In the genomic region with DNA sequence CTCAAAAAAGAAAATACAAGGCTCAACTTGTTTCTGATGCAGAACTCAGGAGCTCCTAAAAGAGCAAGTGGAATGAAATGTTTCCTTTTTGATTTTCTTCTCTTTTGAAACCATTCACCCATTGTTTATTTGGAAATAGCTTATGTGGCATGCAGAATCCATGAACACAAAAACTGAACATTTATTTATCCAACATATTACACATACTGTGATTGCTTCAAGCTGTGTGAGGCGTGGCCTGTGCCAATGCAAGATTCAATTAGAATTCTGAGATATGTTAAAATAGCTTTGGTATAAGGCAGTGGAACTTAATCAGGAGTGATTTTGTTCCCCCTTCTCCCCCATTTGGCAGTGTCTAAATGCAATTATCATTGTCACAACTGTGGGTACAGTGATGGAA, we compare ENCODE assay signal across 24 cellular contexts.
"Had no signal": no experiment of that assay in that cellular context is flagged by ENCODE, and none has a peak within 500 bp of the region (broad histone marks: within the 10 kb centered on the region; RNA-seq: fewer than 3 reads in every experiment).

No MANE protein-coding gene starts in this region.

- H3K36me3 ChIP-seq: brain microvascular endothelial cell, ovary, vagina had no signal

- H3K27me3 ChIP-seq: brain microvascular endothelial cell, ovary, vagina had no signal

- H3K27me3 Mint-ChIP-seq: activated B cell treated with CpG ODN at 0.5 μM for 24 hours; activated CD8-positive, alpha-beta T cell treated with anti-CD3 and anti-CD28 coated beads for 36 hours; activated T-helper 17 cell treated with anti-CD3 and anti-CD28 coated beads, Interleukin-2, amount 50 U/mL, for 72 hours; stimulated activated naive CD8-positive, alpha-beta T cell treated with anti-CD3 and anti-CD28 coated beads, Interleukin-15, Interleukin-2, amounts not matched to agents 100 ng/mL and 50 ng/mL, for 24 hours; T-cell had no signal

- DNase-seq: activated B cell treated with CpG ODN at 0.5 μM for 24 hours; activated CD4-positive, alpha-beta T cell treated with anti-CD3 and anti-CD28 coated beads, Interleukin-2, amount 50 U/mL, for 1 hour; activated CD8-positive, alpha-beta T cell treated with anti-CD3 and anti-CD28 coated beads for 36 hours; activated T-cell treated with anti-CD3 and anti-CD28 coated beads, Interleukin-2, amount 50 U/mL, for 4 hours; aorta; brain microvascular endothelial cell; head of caudate nucleus; immature natural killer cell; kidney; midbrain; naive thymus-derived CD4-positive, alpha-beta T cell; ovary; retina; stimulated activated CD4-positive, alpha-beta T cell treated with anti-CD3 and anti-CD28 coated beads, Interleukin-4, amount 100 ng/mL, for 24 hours; T-cell had no signal

- H3K4me3 Mint-ChIP-seq: activated B cell treated with CpG ODN at 0.5 μM for 24 hours; activated CD8-positive, alpha-beta T cell treated with anti-CD3 and anti-CD28 coated beads for 36 hours; activated T-cell treated with anti-CD3 and anti-CD28 coated beads, Interleukin-2, amount 50 U/mL, for 4 hours; activated T-helper 17 cell treated with anti-CD3 and anti-CD28 coated beads, Interleukin-2, amount 50 U/mL, for 72 hours; immature natural killer cell; naive thymus-derived CD4-positive, alpha-beta T cell; stimulated activated effector memory CD8-positive, alpha-beta T cell treated with anti-CD3 and anti-CD28 coated beads, Interleukin-12 subunit alpha, Interleukin-12 subunit beta, amount 100 ng/mL, for 72 hours; stimulated activated naive CD8-positive, alpha-beta T cell treated with anti-CD3 and anti-CD28 coated beads, Interleukin-15, Interleukin-2, amounts not matched to agents 100 ng/mL and 50 ng/mL, for 24 hours; T-cell had no signal

- H3K9me3 ChIP-seq: ovary, vagina had no signal

- H3K4me3 ChIP-seq: coronary artery, ovary, skin epidermis, vagina had no signal

- H3K27ac ChIP-seq: brain microvascular endothelial cell, coronary artery, ovary, vagina had no signal

- H3K9me3 Mint-ChIP-seq: activated B cell treated with CpG ODN at 0.5 μM for 24 hours; activated CD8-positive, alpha-beta T cell treated with anti-CD3 and anti-CD28 coated beads for 36 hours; activated naive CD4-positive, alpha-beta T cell treated with anti-CD3 and anti-CD28 coated beads, Interleukin-2, amount 50 U/mL, for 72 hours; activated T-cell treated with anti-CD3 and anti-CD28 coated beads, Interleukin-2, amount 50 U/mL, for 4 hours; activated T-helper 17 cell treated with anti-CD3 and anti-CD28 coated beads, Interleukin-2, amount 50 U/mL, for 72 hours; immature natural killer cell; naive thymus-derived CD4-positive, alpha-beta T cell; stimulated activated effector memory CD8-positive, alpha-beta T cell treated with anti-CD3 and anti-CD28 coated beads, Interleukin-12 subunit alpha, Interleukin-12 subunit beta, amount 100 ng/mL, for 72 hours; stimulated activated naive CD8-positive, alpha-beta T cell treated with anti-CD3 and anti-CD28 coated beads, Interleukin-15, Interleukin-2, amounts not matched to agents 100 ng/mL and 50 ng/mL, for 24 hours; T-cell; type B pancreatic cell had no signal

- H3K4me1 Mint-ChIP-seq: activated B cell treated with CpG ODN at 0.5 μM for 24 hours; activated T-helper 17 cell treated with anti-CD3 and anti-CD28 coated beads, Interleukin-2, amount 50 U/mL, for 72 hours; naive thymus-derived CD4-positive, alpha-beta T cell; stimulated activated effector memory CD8-positive, alpha-beta T cell treated with anti-CD3 and anti-CD28 coated beads, Interleukin-12 subunit alpha, Interleukin-12 subunit beta, amount 100 ng/mL, for 72 hours; T-cell had no signal

- H3K36me3 Mint-ChIP-seq: activated naive CD4-positive, alpha-beta T cell treated with anti-CD3 and anti-CD28 coated beads, Interleukin-2, amount 50 U/mL, for 72 hours; immature natural killer cell; naive thymus-derived CD4-positive, alpha-beta T cell; stimulated activated effector memory CD8-positive, alpha-beta T cell treated with anti-CD3 and anti-CD28 coated beads, Interleukin-12 subunit alpha, Interleukin-12 subunit beta, amount 100 ng/mL, for 72 hours; T-cell; type B pancreatic cell had no signal

- H3K27ac Mint-ChIP-seq: activated B cell treated with CpG ODN at 0.5 μM for 24 hours; activated CD8-positive, alpha-beta T cell treated with anti-CD3 and anti-CD28 coated beads for 36 hours; activated naive CD4-positive, alpha-beta T cell treated with anti-CD3 and anti-CD28 coated beads, Interleukin-2, amount 50 U/mL, for 72 hours; activated T-helper 17 cell treated with anti-CD3 and anti-CD28 coated beads, Interleukin-2, amount 50 U/mL, for 72 hours; immature natural killer cell; naive thymus-derived CD4-positive, alpha-beta T cell; progenitor cell of endocrine pancreas; stimulated activated effector memory CD8-positive, alpha-beta T cell treated with anti-CD3 and anti-CD28 coated beads, Interleukin-12 subunit alpha, Interleukin-12 subunit beta, amount 100 ng/mL, for 72 hours; stimulated activated naive CD8-positive, alpha-beta T cell treated with anti-CD3 and anti-CD28 coated beads, Interleukin-15, Interleukin-2, amounts not matched to agents 100 ng/mL and 50 ng/mL, for 24 hours; T-cell; type B pancreatic cell had no signal
